In the genomic region with DNA sequence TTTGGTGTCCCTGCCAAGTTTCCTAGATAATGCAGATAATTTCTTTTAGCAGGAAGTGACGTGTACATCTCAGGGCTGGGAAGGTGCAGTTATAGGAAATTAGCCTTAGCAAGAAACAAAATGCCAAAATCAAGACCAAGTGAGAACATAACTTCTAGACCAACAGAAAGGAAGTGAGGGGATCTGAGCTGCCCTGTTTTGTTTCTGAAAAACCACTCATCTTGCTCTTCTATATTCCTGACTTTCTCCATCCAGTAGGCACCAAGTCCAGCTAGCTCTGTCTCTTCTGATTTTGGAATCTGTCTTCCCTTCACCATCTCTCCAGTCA, we compare ENCODE assay signal across 1 cellular context.
TF ChIP-seq lines count a peak whose summit lies in the region.

No MANE protein-coding gene starts in this region.

TF ChIP-seq in GM12878, 131 proteins besides CTCF, POLR2A, EP300 and RAD21 (continued from another document):
- TF ChIP-seq HDAC6 (IDR thresholded peaks at IDR 0.05; ENCODE audit: unreplicated experiment) (no peak), ATF7 (IDR thresholded peaks at IDR 0.05; ENCODE audit: low read depth) (no peak), PML (IDR thresholded peaks at IDR 0.05; ENCODE audit: low read length) (no peak)
